ENCODE assay signal across 8 cellular contexts in genomic region chr12:685388-685787, GRCh38. TPM values are rescaled to one million over a fixed set of nuclear protein-coding genes. Genes with fewer than 3 reads are reported as not detected.
A peak's percentile ranks its signal among the peaks of the same experiment; 100 is the strongest.
DNase-seq lines count a peak whose midpoint lies in the region; ATAC-seq, FAIRE-seq and TF ChIP-seq lines count a peak whose summit lies in the region.

No MANE protein-coding gene starts in this region.

- ATAC-seq in HG03457 (IDR thresholded peaks at IDR 0.05; ENCODE audit: unreplicated experiment) (peak; percentile 74), left lobe of liver (no peak)

- H3K36me3 ChIP-seq in bronchial epithelial cell (ENCODE audit: control insufficient read depth, insufficient read depth, low read length), result no peaks in the 10 kb centered on the region

- no peaks in the 10 kb centered on the region for H3K27me3 ChIP-seq in bronchial epithelial cell (ENCODE audit: control insufficient read depth, insufficient read depth, low read length)

- FAIRE-seq in bronchial epithelial cell (lab: Jason Lieb, UNC), result no peak

- peak; percentile 18 for DNase-seq in NCI-H1436 (lab: John Stamatoyannopoulos, UW)
- DNase-seq in NCI-H1436 treated with DMSO at 0.1 percent for 48 hours (lab: John Stamatoyannopoulos, UW), result no peak
- DNase-seq in UCSD-AML1 (lab: John Stamatoyannopoulos, UW; ENCODE audit: unreplicated experiment), result peak; percentile 52
- DNase-seq in bronchial epithelial cell (ENCODE audit: low read depth), result peak; percentile 86
- peak in 3 of 4 experiments; percentile 30 to 53 (median 38) for DNase-seq in stimulated activated CD4-positive, alpha-beta T cell treated with anti-CD3 and anti-CD28 coated beads, Interleukin-1b, Interleukin-23, amount 100 ng/mL, for 24 hours (ENCODE audit: low read depth in 4 of 4, low spot score in 1 of 4)
- DNase-seq in COLO668 (lab: John Stamatoyannopoulos, UW; ENCODE audit: unreplicated experiment), result no peak
- DNase-seq in left lobe of liver (ENCODE audit: low spot score), result no peak

- no peak overlapping the region for H3K4me3 ChIP-seq in bronchial epithelial cell (ENCODE audit: low read depth, low read length)

- no peak for TF ChIP-seq CTCF in bronchial epithelial cell (IDR thresholded peaks at IDR 0.05; ENCODE audit: insufficient read depth, low read length, severe bottlenecking)

RNA-seq across cellular contexts. Expression of gene NINJ2, which starts 22.1 kb away (rescaled TPM):
- total RNA-seq in bronchial epithelial cell (0.26 TPM in 2 replicates), left lobe of liver (16.1 TPM)

Comparison
In these comparisons a context has a peak if more than half of its experiments do, and no peak if none do; other contexts are left out.
1. DNase-seq: peak in NCI-H1436 (single experiment), UCSD-AML1 (single experiment), bronchial epithelial cell (single experiment) and stimulated activated CD4-positive, alpha-beta T cell treated with anti-CD3 and anti-CD28 coated beads, Interleukin-1b, Interleukin-23, amount 100 ng/mL, for 24 hours (3 of 4); none in NCI-H1436 treated with DMSO at 0.1 percent for 48 hours (single experiment), COLO668 (single experiment) and left lobe of liver (single experiment).
2. RNA of gene NINJ2, which starts 22.1 kb away (total RNA-seq): 16.1 TPM in left lobe of liver (single experiment); 0.26 TPM in bronchial epithelial cell; every median in the first group is over 10 times any median in the second.